ENCODE assay signal across 11 cellular contexts in the genomic region with DNA sequence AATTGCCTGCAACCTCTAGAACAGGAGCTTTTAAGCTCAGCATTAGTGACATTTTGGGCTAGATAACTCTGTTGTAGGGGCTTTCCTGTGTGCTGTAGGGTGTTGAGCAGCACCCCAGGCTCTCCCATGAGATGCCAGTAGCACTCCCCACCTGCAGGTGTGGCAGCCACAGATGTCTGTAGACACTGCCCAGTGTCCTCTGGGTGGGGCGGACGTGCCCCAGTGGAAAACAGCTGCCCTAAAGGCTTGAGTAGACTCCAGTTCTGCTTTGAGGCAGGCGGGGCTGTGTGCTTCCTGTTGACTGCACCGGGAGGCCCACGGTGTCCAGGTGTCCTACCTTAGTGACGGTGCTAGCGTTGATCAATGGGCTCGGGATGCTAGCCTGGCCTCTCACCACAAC. TPM values are rescaled to one million over a fixed set of nuclear protein-coding genes. Genes with fewer than 3 reads are reported as not detected.
DNase-seq lines count a peak whose midpoint lies in the region; ATAC-seq and TF ChIP-seq lines count a peak whose summit lies in the region.
"Had no signal": no experiment of that assay in that cellular context is flagged by ENCODE, and none has a peak within 500 bp of the region (broad histone marks: within the 10 kb centered on the region; RNA-seq: fewer than 3 reads in every experiment).

No MANE protein-coding gene starts in this region.

- TF ChIP-seq CTCF in HL-60 (IDR thresholded peaks at IDR 0.05; ENCODE audit: insufficient read depth, low read length): no peak

- peak overlapping the region; percentile 99 for H3K27ac Mint-ChIP-seq in activated CD4-positive, alpha-beta memory T cell treated with anti-CD3 and anti-CD28 coated beads, Interleukin-2, amount 10 ng/mL, durations not matched to agents 7 days and 5 days
- peak overlapping the region; percentile 99 to 100 (median 99) for H3K27ac Mint-ChIP-seq in immature natural killer cell
- H3K27ac Mint-ChIP-seq in stimulated activated memory B cell treated with anti-CD40 and anti-IgM and Interleukin-4, amounts not matched to agents 10 μg/mL and 1 μg/mL and 100 μg/mL, for 72 hours: peak overlapping the region; percentile 94

- H3K4me3 Mint-ChIP-seq in activated CD4-positive, alpha-beta memory T cell treated with anti-CD3 and anti-CD28 coated beads, Interleukin-2, amount 10 ng/mL, durations not matched to agents 7 days and 5 days: peak overlapping the region; percentile 35
- H3K4me3 Mint-ChIP-seq in immature natural killer cell: peak overlapping the region; percentile 84 to 96 (median 92)
- peak overlapping the region; percentile 60 for H3K4me3 Mint-ChIP-seq in stimulated activated memory B cell treated with anti-CD40 and anti-IgM and Interleukin-4, amounts not matched to agents 10 μg/mL and 1 μg/mL and 100 μg/mL, for 72 hours

- DNase-seq in HL-60 (ENCODE audit: low read depth in 1 of 2, low spot score in 1 of 2): peak in 1 of 2 experiments; percentile 1
- DNase-seq in activated CD4-positive, alpha-beta memory T cell treated with anti-CD3 and anti-CD28 coated beads, Interleukin-2, amount 10 ng/mL, durations not matched to agents 7 days and 5 days: no peak
- peak in 1 of 3 donors; percentile 14 for DNase-seq in immature natural killer cell
- no peak for DNase-seq in NCI-H526 treated with DMSO at 0.1 percent for 48 hours (lab: John Stamatoyannopoulos, UW)
- DNase-seq in T-helper 9 cell: no peak
- DNase-seq: DMS153, midbrain, NCI-H2107 had no signal

- CTCF ChIA-PET in activated CD4-positive, alpha-beta memory T cell treated with anti-CD3 and anti-CD28 coated beads, Interleukin-2, amount 10 ng/mL, durations not matched to agents 7 days and 5 days (lab: Charles Lee): no interaction called here

- peak; percentile 96 for ATAC-seq in stimulated activated memory B cell treated with anti-CD40 and anti-IgM and Interleukin-4, amounts not matched to agents 10 μg/mL and 1 μg/mL and 100 μg/mL, for 72 hours
- no peak for ATAC-seq in GM21528 (IDR thresholded peaks at IDR 0.05; ENCODE audit: low FRiP score, unreplicated experiment)
- ATAC-seq: Panc1 had no signal

- H3K27me3 ChIP-seq in HL-60 (ENCODE audit: insufficient read depth, poor library complexity, severe bottlenecking): no peaks in the 10 kb centered on the region

- H3K9me3 Mint-ChIP-seq in activated CD4-positive, alpha-beta memory T cell treated with anti-CD3 and anti-CD28 coated beads, Interleukin-2, amount 10 ng/mL, durations not matched to agents 7 days and 5 days: no peaks in the 10 kb centered on the region
- no peaks in the 10 kb centered on the region for H3K9me3 Mint-ChIP-seq in immature natural killer cell
- H3K9me3 Mint-ChIP-seq in stimulated activated memory B cell treated with anti-CD40 and anti-IgM and Interleukin-4, amounts not matched to agents 10 μg/mL and 1 μg/mL and 100 μg/mL, for 72 hours: no peaks in the 10 kb centered on the region

- H3K4me1 Mint-ChIP-seq in activated CD4-positive, alpha-beta memory T cell treated with anti-CD3 and anti-CD28 coated beads, Interleukin-2, amount 10 ng/mL, durations not matched to agents 7 days and 5 days: peaks cover 62% of the 10 kb centered on the region
- peaks cover 72 to 78% of the 10 kb centered on the region in 2 donors for H3K4me1 Mint-ChIP-seq in immature natural killer cell
- H3K4me1 Mint-ChIP-seq in stimulated activated memory B cell treated with anti-CD40 and anti-IgM and Interleukin-4, amounts not matched to agents 10 μg/mL and 1 μg/mL and 100 μg/mL, for 72 hours: peaks cover 45% of the 10 kb centered on the region

- POLR2A ChIA-PET in activated CD4-positive, alpha-beta memory T cell treated with anti-CD3 and anti-CD28 coated beads, Interleukin-2, amount 10 ng/mL, durations not matched to agents 7 days and 5 days (lab: Charles Lee): no interaction called here

- peak overlapping the region; percentile 84 for H3K27ac ChIP-seq in HL-60 (replicated peaks)

- no peak overlapping the region for H3K4me3 ChIP-seq in HL-60 (replicated peaks; ENCODE audit: insufficient read depth, low read length)

- H3K27me3 Mint-ChIP-seq in activated CD4-positive, alpha-beta memory T cell treated with anti-CD3 and anti-CD28 coated beads, Interleukin-2, amount 10 ng/mL, durations not matched to agents 7 days and 5 days: no peaks in the 10 kb centered on the region
- H3K27me3 Mint-ChIP-seq in immature natural killer cell (ENCODE audit: low read depth in 3 of 3): peaks cover 26 to 39% (median 31%) of the 10 kb centered on the region in 3 donors
- no peaks in the 10 kb centered on the region for H3K27me3 Mint-ChIP-seq in stimulated activated memory B cell treated with anti-CD40 and anti-IgM and Interleukin-4, amounts not matched to agents 10 μg/mL and 1 μg/mL and 100 μg/mL, for 72 hours

- peaks cover 78% of the 10 kb centered on the region for H3K36me3 Mint-ChIP-seq in activated CD4-positive, alpha-beta memory T cell treated with anti-CD3 and anti-CD28 coated beads, Interleukin-2, amount 10 ng/mL, durations not matched to agents 7 days and 5 days (ENCODE audit: low read depth)
- H3K36me3 Mint-ChIP-seq in immature natural killer cell: peaks cover 47 to 65% (median 50%) of the 10 kb centered on the region in 3 donors
- peaks cover 72% of the 10 kb centered on the region for H3K36me3 Mint-ChIP-seq in stimulated activated memory B cell treated with anti-CD40 and anti-IgM and Interleukin-4, amounts not matched to agents 10 μg/mL and 1 μg/mL and 100 μg/mL, for 72 hours

RNA-seq across cellular contexts. Expression of gene PWP2, which starts 16.9 kb away (rescaled TPM):
- total RNA-seq in activated CD4-positive, alpha-beta memory T cell treated with anti-CD3 and anti-CD28 coated beads, Interleukin-2, amount 10 ng/mL, durations not matched to agents 7 days and 5 days: 10 to 100 TPM; 18.6 to 22.5 TPM
- 10 to 100 TPM in 1 of 3 donors, 1 to 10 TPM in 1, under 1 TPM in 1; 0.63 to 23.8 (median 7.4) TPM for polyA plus RNA-seq in immature natural killer cell

RNA-seq across cellular contexts. Expression of gene GATD3, which starts 43.2 kb away (rescaled TPM):
- total RNA-seq in activated CD4-positive, alpha-beta memory T cell treated with anti-CD3 and anti-CD28 coated beads, Interleukin-2, amount 10 ng/mL, durations not matched to agents 7 days and 5 days: 10 to 100 TPM; 48.9 to 49.5 TPM
- 10 to 100 TPM; 20.9 to 51.9 (median 51.8) TPM for polyA plus RNA-seq in immature natural killer cell

Comparison
In these comparisons a context has a peak if more than half of its experiments do, and no peak if none do; other contexts are left out.
1. H3K4me3 Mint-ChIP-seq: peak in every context shown above with its lines; median percentile 92 in immature natural killer cell; 60 in stimulated activated memory B cell treated with anti-CD40 and anti-IgM and Interleukin-4, amounts not matched to agents 10 μg/mL and 1 μg/mL and 100 μg/mL, for 72 hours; 35 in activated CD4-positive, alpha-beta memory T cell treated with anti-CD3 and anti-CD28 coated beads, Interleukin-2, amount 10 ng/mL, durations not matched to agents 7 days and 5 days.